1 cellular context compared by ENCODE assay signal in genomic region chr15:63054281-63054683, GRCh38.
A peak's percentile ranks its signal among the peaks of the same experiment; 100 is the strongest.
TF ChIP-seq lines count a peak whose summit lies in the region.

No MANE protein-coding gene starts in this region.

TF ChIP-seq in A549, 52 proteins besides CTCF, POLR2A, EP300 and RAD21 (continued from another document):
- TF ChIP-seq, protein P1, sequence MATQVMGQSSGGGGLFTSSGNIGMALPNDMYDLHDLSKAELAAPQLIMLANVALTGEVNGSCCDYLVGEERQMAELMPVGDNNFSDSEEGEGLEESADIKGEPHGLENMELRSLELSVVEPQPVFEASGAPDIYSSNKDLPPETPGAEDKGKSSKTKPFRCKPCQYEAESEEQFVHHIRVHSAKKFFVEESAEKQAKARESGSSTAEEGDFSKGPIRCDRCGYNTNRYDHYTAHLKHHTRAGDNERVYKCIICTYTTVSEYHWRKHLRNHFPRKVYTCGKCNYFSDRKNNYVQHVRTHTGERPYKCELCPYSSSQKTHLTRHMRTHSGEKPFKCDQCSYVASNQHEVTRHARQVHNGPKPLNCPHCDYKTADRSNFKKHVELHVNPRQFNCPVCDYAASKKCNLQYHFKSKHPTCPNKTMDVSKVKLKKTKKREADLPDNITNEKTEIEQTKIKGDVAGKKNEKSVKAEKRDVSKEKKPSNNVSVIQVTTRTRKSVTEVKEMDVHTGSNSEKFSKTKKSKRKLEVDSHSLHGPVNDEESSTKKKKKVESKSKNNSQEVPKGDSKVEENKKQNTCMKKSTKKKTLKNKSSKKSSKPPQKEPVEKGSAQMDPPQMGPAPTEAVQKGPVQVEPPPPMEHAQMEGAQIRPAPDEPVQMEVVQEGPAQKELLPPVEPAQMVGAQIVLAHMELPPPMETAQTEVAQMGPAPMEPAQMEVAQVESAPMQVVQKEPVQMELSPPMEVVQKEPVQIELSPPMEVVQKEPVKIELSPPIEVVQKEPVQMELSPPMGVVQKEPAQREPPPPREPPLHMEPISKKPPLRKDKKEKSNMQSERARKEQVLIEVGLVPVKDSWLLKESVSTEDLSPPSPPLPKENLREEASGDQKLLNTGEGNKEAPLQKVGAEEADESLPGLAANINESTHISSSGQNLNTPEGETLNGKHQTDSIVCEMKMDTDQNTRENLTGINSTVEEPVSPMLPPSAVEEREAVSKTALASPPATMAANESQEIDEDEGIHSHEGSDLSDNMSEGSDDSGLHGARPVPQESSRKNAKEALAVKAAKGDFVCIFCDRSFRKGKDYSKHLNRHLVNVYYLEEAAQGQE (IDR thresholded peaks at IDR 0.05): peak; percentile 14; the same call in 1 of the 2 replicates
- no peak for TF ChIP-seq PHF8 (IDR thresholded peaks at IDR 0.05; ENCODE audit: borderline replicate concordance, low read depth)
- no peak for TF ChIP-seq CBX2 (IDR thresholded peaks at IDR 0.05; ENCODE audit: borderline replicate concordance, low read depth)
- TF ChIP-seq HOXA7 (CRISPR knock-in tag; IDR thresholded peaks at IDR 0.05): 0 out of 2 replicates have a peak, but pooled peaks have one; percentile 42
- TF ChIP-seq HES2 (IDR thresholded peaks at IDR 0.05): no peak
- no peak for TF ChIP-seq FOSB (CRISPR knock-in tag; IDR thresholded peaks at IDR 0.05)
- no peak for TF ChIP-seq HEYL (CRISPR knock-in tag; IDR thresholded peaks at IDR 0.05)
